ENCODE assay signal across 8 cellular contexts in the genomic region with DNA sequence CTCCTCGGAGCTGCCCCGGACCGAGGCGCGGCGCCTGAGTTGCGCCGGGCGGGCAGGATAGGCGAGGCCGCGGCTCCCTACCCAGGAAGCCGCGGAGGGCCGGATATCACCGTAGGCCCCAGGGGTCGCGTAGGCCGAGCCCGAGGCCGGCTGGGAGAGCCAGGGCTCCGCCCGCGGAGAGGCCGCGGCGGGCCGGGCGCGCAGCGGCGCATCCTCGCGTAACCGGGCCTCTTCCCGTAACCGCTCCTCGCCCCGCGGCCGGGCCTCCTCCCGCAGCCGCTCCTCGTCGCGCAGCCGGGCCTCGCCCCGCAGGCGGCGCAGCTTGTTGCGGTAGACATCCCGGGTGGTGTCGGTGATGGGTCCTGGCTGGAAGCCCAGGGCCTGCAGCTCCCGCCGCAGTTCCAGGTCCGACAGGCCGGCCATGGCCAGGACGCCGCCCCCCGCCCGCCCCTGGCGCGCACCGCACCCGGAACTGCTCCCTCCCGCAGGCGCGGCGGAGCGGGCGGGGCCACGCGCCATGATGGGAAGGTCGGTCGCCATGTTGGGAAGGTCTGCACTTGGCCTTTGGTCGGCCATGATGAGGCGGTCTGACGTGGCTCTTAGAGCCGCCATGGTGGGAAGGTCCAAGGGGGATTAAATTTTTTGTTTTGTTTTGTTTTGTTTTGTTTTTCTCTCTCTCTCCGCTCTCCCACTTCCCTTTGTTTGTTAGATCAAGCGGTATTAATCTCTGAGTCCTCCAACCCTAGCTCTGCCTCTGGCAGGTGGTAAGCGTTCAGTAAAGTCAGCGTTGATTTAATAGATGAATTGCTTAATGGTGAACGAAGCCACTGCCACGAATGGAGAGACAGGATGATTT. TPM values are rescaled to one million over a fixed set of nuclear protein-coding genes. Genes with fewer than 3 reads are reported as not detected.
DNase-seq lines count a peak whose midpoint lies in the region; ATAC-seq lines count a peak whose summit lies in the region.

A gene (minus strand): TSS at position 437 of the 856 bp plus-strand sequence. CDS start 14 bp downstream, at position 423.

- H3K9me3 Mint-ChIP-seq in activated T-helper 1 cell treated with anti-CD3 and anti-CD28 coated beads, Interleukin-12 subunit alpha, Interleukin-12 subunit beta, Interleukin-2, Interleukin-4 antibody, amounts not matched to agents 30 ng/mL and 10 ng/mL and 1 ng/mL, durations not matched to agents 14 hours and 24 hours and 36 hours: no peaks in the 10 kb centered on the region
- peaks cover 0 to 2% (median 0%) of the 10 kb centered on the region in 11 donors for H3K9me3 Mint-ChIP-seq in naive thymus-derived CD4-positive, alpha-beta T cell
- H3K9me3 Mint-ChIP-seq in stimulated activated memory B cell treated with anti-CD40 and anti-IgM and Interleukin-4, amounts not matched to agents 10 μg/mL and 1 μg/mL and 100 μg/mL, for 72 hours: no peaks in the 10 kb centered on the region

- 0 out of 2 replicates have a peak, but pooled peaks cover 6% of the 10 kb centered on the region for H3K9me2 ChIP-seq in Karpas-422 (replicated peaks; ENCODE audit: insufficient read depth, low read length)

- peaks cover 42% of the 10 kb centered on the region for H3K79me2 ChIP-seq in Karpas-422 (ENCODE audit: low read length)

- no peaks in the 10 kb centered on the region for H3K9me3 ChIP-seq in Karpas-422 (ENCODE audit: low read length)
- H3K9me3 ChIP-seq in naive thymus-derived CD4-positive, alpha-beta T cell (ENCODE audit: control insufficient read depth in 2 of 3, low read length in 3 of 3): no peaks in the 10 kb centered on the region

- peak within 1 kb of the TSS; percentile 99 for H3K9ac ChIP-seq in Karpas-422 (ENCODE audit: low read length)

- peak within 1 kb of the TSS; percentile 58; the same call in 1 of the 2 replicates for H2AFZ ChIP-seq in Karpas-422 (ENCODE audit: low read length)

- H4K20me1 ChIP-seq in Karpas-422 (ENCODE audit: insufficient read depth, low read depth, low read length): peaks cover 18% of the 10 kb centered on the region

- intact Hi-C loops in activated T-helper 1 cell treated with anti-CD3 and anti-CD28 coated beads, Interleukin-12 subunit alpha, Interleukin-12 subunit beta, Interleukin-2, Interleukin-4 antibody, amounts not matched to agents 30 ng/mL and 10 ng/mL and 1 ng/mL, durations not matched to agents 14 hours and 24 hours and 36 hours (cut with micrococcal nuclease): loop anchor here (1.0 to 10.0 kb wide), 15 partner anchors 24 to 738 kb away; a partner anchor contains a TSS
- intact Hi-C loops in naive thymus-derived CD4-positive, alpha-beta T cell (cut with micrococcal nuclease): loop anchor here (1.0 to 10.0 kb wide), 18 partner anchors 18 to 1660 kb away; a partner anchor contains a TSS

- peak within 1 kb of the TSS; percentile 71 for H3K27ac ChIP-seq in Karpas-422 (ENCODE audit: low read length)
- H3K27ac ChIP-seq in naive thymus-derived CD4-positive, alpha-beta T cell (ENCODE audit: low read depth, low read length): peak within 1 kb of the TSS; percentile 92

- H3K27me3 ChIP-seq in Karpas-422 (ENCODE audit: low read length): no peaks in the 10 kb centered on the region
- H3K27me3 ChIP-seq in naive thymus-derived CD4-positive, alpha-beta T cell (ENCODE audit: control insufficient read depth in 2 of 2, insufficient read depth in 2 of 2, low read length in 2 of 2): no peaks in the 10 kb centered on the region

- peaks cover 43% of the 10 kb centered on the region for H3K4me1 Mint-ChIP-seq in activated T-helper 1 cell treated with anti-CD3 and anti-CD28 coated beads, Interleukin-12 subunit alpha, Interleukin-12 subunit beta, Interleukin-2, Interleukin-4 antibody, amounts not matched to agents 30 ng/mL and 10 ng/mL and 1 ng/mL, durations not matched to agents 14 hours and 24 hours and 36 hours (ENCODE audit: low read depth)
- H3K4me1 Mint-ChIP-seq in naive thymus-derived CD4-positive, alpha-beta T cell: peaks cover 40 to 55% (median 51%) of the 10 kb centered on the region in 7 donors
- H3K4me1 Mint-ChIP-seq in stimulated activated memory B cell treated with anti-CD40 and anti-IgM and Interleukin-4, amounts not matched to agents 10 μg/mL and 1 μg/mL and 100 μg/mL, for 72 hours: peaks cover 44% of the 10 kb centered on the region

- H3K4me2 ChIP-seq in Karpas-422 (ENCODE audit: low read depth, low read length, poor library complexity, severe bottlenecking): peak within 1 kb of the TSS; percentile 79

- peak within 1 kb of the TSS; percentile 96 for H3K27ac Mint-ChIP-seq in activated T-helper 1 cell treated with anti-CD3 and anti-CD28 coated beads, Interleukin-12 subunit alpha, Interleukin-12 subunit beta, Interleukin-2, Interleukin-4 antibody, amounts not matched to agents 30 ng/mL and 10 ng/mL and 1 ng/mL, durations not matched to agents 14 hours and 24 hours and 36 hours
- peak within 1 kb of the TSS; percentile 95 to 99 (median 97) for H3K27ac Mint-ChIP-seq in naive thymus-derived CD4-positive, alpha-beta T cell
- peak within 1 kb of the TSS; percentile 83 for H3K27ac Mint-ChIP-seq in stimulated activated memory B cell treated with anti-CD40 and anti-IgM and Interleukin-4, amounts not matched to agents 10 μg/mL and 1 μg/mL and 100 μg/mL, for 72 hours

- H3K4me3 Mint-ChIP-seq in activated T-helper 1 cell treated with anti-CD3 and anti-CD28 coated beads, Interleukin-12 subunit alpha, Interleukin-12 subunit beta, Interleukin-2, Interleukin-4 antibody, amounts not matched to agents 30 ng/mL and 10 ng/mL and 1 ng/mL, durations not matched to agents 14 hours and 24 hours and 36 hours: peak within 1 kb of the TSS; percentile 93
- H3K4me3 Mint-ChIP-seq in naive thymus-derived CD4-positive, alpha-beta T cell: peak within 1 kb of the TSS; percentile 93 to 100 (median 98)
- peak within 1 kb of the TSS; percentile 92 for H3K4me3 Mint-ChIP-seq in stimulated activated memory B cell treated with anti-CD40 and anti-IgM and Interleukin-4, amounts not matched to agents 10 μg/mL and 1 μg/mL and 100 μg/mL, for 72 hours

- peaks cover 3% of the 10 kb centered on the region for H3K27me3 Mint-ChIP-seq in activated T-helper 1 cell treated with anti-CD3 and anti-CD28 coated beads, Interleukin-12 subunit alpha, Interleukin-12 subunit beta, Interleukin-2, Interleukin-4 antibody, amounts not matched to agents 30 ng/mL and 10 ng/mL and 1 ng/mL, durations not matched to agents 14 hours and 24 hours and 36 hours (ENCODE audit: insufficient read depth)
- peaks cover 0 to 25% (median 0%) of the 10 kb centered on the region in 5 donors for H3K27me3 Mint-ChIP-seq in naive thymus-derived CD4-positive, alpha-beta T cell
- H3K27me3 Mint-ChIP-seq in stimulated activated memory B cell treated with anti-CD40 and anti-IgM and Interleukin-4, amounts not matched to agents 10 μg/mL and 1 μg/mL and 100 μg/mL, for 72 hours: no peaks in the 10 kb centered on the region

- H3K36me3 Mint-ChIP-seq in activated T-helper 1 cell treated with anti-CD3 and anti-CD28 coated beads, Interleukin-12 subunit alpha, Interleukin-12 subunit beta, Interleukin-2, Interleukin-4 antibody, amounts not matched to agents 30 ng/mL and 10 ng/mL and 1 ng/mL, durations not matched to agents 14 hours and 24 hours and 36 hours (ENCODE audit: low read depth): peaks cover 22% of the 10 kb centered on the region
- peaks cover 11 to 24% (median 16%) of the 10 kb centered on the region in 5 donors for H3K36me3 Mint-ChIP-seq in naive thymus-derived CD4-positive, alpha-beta T cell
- H3K36me3 Mint-ChIP-seq in stimulated activated memory B cell treated with anti-CD40 and anti-IgM and Interleukin-4, amounts not matched to agents 10 μg/mL and 1 μg/mL and 100 μg/mL, for 72 hours: peaks cover 11% of the 10 kb centered on the region

- peak within 1 kb of the TSS; percentile 81 for H3K4me3 ChIP-seq in Karpas-422 (ENCODE audit: low read length)
- peak within 1 kb of the TSS; percentile 80 for H3K4me3 ChIP-seq in naive thymus-derived CD4-positive, alpha-beta T cell (ENCODE audit: low read length)

- DNase-seq in DMS79 treated with DMSO at 0.1 percent for 48 hours (lab: John Stamatoyannopoulos, UW): peak; percentile 83
- DNase-seq in Karpas-422: peak; percentile 95
- DNase-seq in RPMI7951 (ENCODE audit: low read depth): peak; percentile 91
- peak; percentile 92 for DNase-seq in activated T-helper 1 cell treated with anti-CD3 and anti-CD28 coated beads, Interleukin-12 subunit alpha, Interleukin-12 subunit beta, Interleukin-2, Interleukin-4 antibody, amounts not matched to agents 30 ng/mL and 10 ng/mL and 1 ng/mL, durations not matched to agents 14 hours and 24 hours and 36 hours (ENCODE audit: low spot score)
- peak; percentile 96 for DNase-seq in fibroblast of gingiva (ENCODE audit: low read depth)
- peak; percentile 88 to 96 (median 91) for DNase-seq in naive thymus-derived CD4-positive, alpha-beta T cell

- peaks cover 11% of the 10 kb centered on the region; the same call in 1 of the 2 replicates for H3K36me3 ChIP-seq in Karpas-422 (ENCODE audit: insufficient read depth, low read length)
- peaks cover 1 to 28% (median 2%) of the 10 kb centered on the region in 3 experiments for H3K36me3 ChIP-seq in naive thymus-derived CD4-positive, alpha-beta T cell (ENCODE audit: control insufficient read depth in 2 of 3, insufficient read depth in 3 of 3, low read length in 3 of 3)

- POLR2A ChIA-PET in naive thymus-derived CD4-positive, alpha-beta T cell (lab: Charles Lee): interaction anchor here (0.7 to 2.8 kb wide), 12 partner anchors 12 to 1512 kb away, joined by 3 to 13 read pairs (median 4); a partner anchor contains a TSS

- peaks cover 26% of the 10 kb centered on the region for H3K4me1 ChIP-seq in Karpas-422 (ENCODE audit: low read length)
- H3K4me1 ChIP-seq in naive thymus-derived CD4-positive, alpha-beta T cell (ENCODE audit: control insufficient read depth in 2 of 2, insufficient read depth in 2 of 2, low read length in 2 of 2): peaks cover 37 to 40% of the 10 kb centered on the region in 2 donors

- ATAC-seq in GM21825 (IDR thresholded peaks at IDR 0.05; ENCODE audit: unreplicated experiment): peak; percentile 82
- peak; percentile 94 for ATAC-seq in naive thymus-derived CD4-positive, alpha-beta T cell
- ATAC-seq in stimulated activated memory B cell treated with anti-CD40 and anti-IgM and Interleukin-4, amounts not matched to agents 10 μg/mL and 1 μg/mL and 100 μg/mL, for 72 hours: peak; percentile 95

- CTCF ChIA-PET in naive thymus-derived CD4-positive, alpha-beta T cell (lab: Charles Lee): interaction anchor here (0.8 to 1.1 kb wide), 2 partner anchors 116 to 122 kb away, joined by 3 read pairs; no protein-coding TSS in a partner anchor

RNA-seq across cellular contexts. Expression of the gene that starts here (rescaled TPM):
- total RNA-seq in Karpas-422 (2014; rRNA removed; shearing (Covaris generic); ENCODE audit: low replicate concordance): 32.8 and 42.1 TPM in 2 replicates
- total RNA-seq in RPMI7951 (2014; rRNA removed; shearing (Covaris generic)): 34.1 and 46.9 TPM in 2 replicates
- total RNA-seq in activated T-helper 1 cell treated with anti-CD3 and anti-CD28 coated beads, Interleukin-12 subunit alpha, Interleukin-12 subunit beta, Interleukin-2, Interleukin-4 antibody, amounts not matched to agents 30 ng/mL and 10 ng/mL and 1 ng/mL, durations not matched to agents 14 hours and 24 hours and 36 hours: 63.6 and 64.4 TPM in 2 replicates
- total RNA-seq in naive thymus-derived CD4-positive, alpha-beta T cell: 100 to 1,000 TPM in 4 of 5 experiments, 10 to 100 TPM in 1; 71.4 to 124 (median 118) TPM
- polyA plus RNA-seq in naive thymus-derived CD4-positive, alpha-beta T cell: 10 to 100 TPM; 27.0 to 46.6 TPM

Comparison
In these comparisons a context has a peak if more than half of its experiments do, and no peak if none do; other contexts are left out.
1. Peak in every context shown above with its lines: DNase-seq, ATAC-seq, H3K4me3 ChIP-seq and H3K27ac ChIP-seq.